ENCODE assay signal across 7 cellular contexts in the genomic region with DNA sequence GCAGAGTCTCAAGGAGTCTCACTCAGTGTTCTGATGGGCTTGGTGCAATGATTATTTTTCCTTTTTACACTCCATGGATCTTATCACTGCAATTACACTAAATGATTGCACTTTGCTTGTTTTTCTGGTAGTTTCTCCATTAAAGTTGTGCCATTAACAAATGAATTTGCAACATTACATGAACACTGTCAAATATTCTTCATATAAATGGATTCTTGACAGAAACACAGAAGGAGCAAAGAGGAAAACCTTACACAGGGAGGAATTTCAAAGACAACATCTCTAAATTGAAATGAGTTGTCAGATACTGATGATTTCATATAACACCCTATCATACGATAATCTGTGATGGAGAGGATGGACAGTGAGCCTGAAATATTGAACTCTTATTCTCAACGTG.
"Had no signal": no experiment of that assay in that cellular context is flagged by ENCODE, and none has a peak within 500 bp of the region (broad histone marks: within the 10 kb centered on the region; RNA-seq: fewer than 3 reads in every experiment).

No MANE protein-coding gene starts in this region.

- FAIRE-seq: HepG2, HTR-8/SVneo had no signal

- H3K27me3 Mint-ChIP-seq: IgD-negative memory B cell had no signal

- ATAC-seq: HepG2 had no signal

- H3K27ac Mint-ChIP-seq: IgD-negative memory B cell had no signal

- H3K27ac ChIP-seq: HL-60 had no signal

- H3K36me3 Mint-ChIP-seq: IgD-negative memory B cell had no signal

- DNase-seq: IMR-90, KBM-7, KG1 had no signal

- H3K4me3 Mint-ChIP-seq: IgD-negative memory B cell had no signal

- H3K4me1 Mint-ChIP-seq: IgD-negative memory B cell had no signal
